35 cellular contexts compared by ENCODE assay signal in genomic region chr1:13483946-13484345, GRCh38. TPM values are rescaled to one million over a fixed set of nuclear protein-coding genes. Genes with fewer than 3 reads are reported as not detected.
"Had no signal": no experiment of that assay in that cellular context is flagged by ENCODE, and none has a peak within 500 bp of the region (broad histone marks: within the 10 kb centered on the region; RNA-seq: fewer than 3 reads in every experiment).

No MANE protein-coding gene starts in this region.

- H3K36me3 ChIP-seq: adrenal gland, breast epithelium, Peyer's patch had no signal

- H3K4me1 ChIP-seq: breast epithelium, Peyer's patch had no signal

- H3K4me2 ChIP-seq: KMS-11 had no signal

- H3K27ac ChIP-seq: adrenal gland, body of pancreas, breast epithelium, KMS-11, Peyer's patch, VCaP had no signal

- H3K9ac ChIP-seq: KMS-11 had no signal

- H3K9me3 ChIP-seq: adrenal gland, body of pancreas, breast epithelium, Peyer's patch had no signal

- H3K27me3 ChIP-seq: adrenal gland, body of pancreas, breast epithelium, Peyer's patch had no signal

- H3K4me3 ChIP-seq: adrenal gland, body of pancreas, breast epithelium, Peyer's patch had no signal

- ATAC-seq: activated CD8-positive, alpha-beta T cell treated with anti-CD3 and anti-CD28 coated beads for 36 hours; activated naive CD4-positive, alpha-beta T cell treated with anti-CD3 and anti-CD28 coated beads, Interleukin-2, amount 50 U/mL, for 72 hours; body of pancreas; PC-3 had no signal

- DNase-seq: activated CD4-positive, alpha-beta T cell treated with anti-CD3 and anti-CD28 coated beads for 1 hour; activated CD4-positive, alpha-beta T cell treated with anti-CD3 and anti-CD28 coated beads for 48 hours; activated CD4-positive, alpha-beta T cell treated with anti-CD3 and anti-CD28 coated beads, Interleukin-2, amount 50 U/mL, for 4 hours; activated CD4-positive, CD25-positive, alpha-beta regulatory T cell; activated CD8-positive, alpha-beta T cell treated with anti-CD3 and anti-CD28 coated beads for 36 hours; activated gamma-delta T cell treated with Interleukin-2 at 50 U/mL for 16 hours; activated naive CD4-positive, alpha-beta T cell treated with anti-CD3 and anti-CD28 coated beads for 36 hours; activated T-cell treated with anti-CD3 and anti-CD28 coated beads, Interleukin-2, amount 50 U/mL, for 24 hours; adrenal gland; body of pancreas; NCI-H1092 treated with DMSO at 0.1 percent for 48 hours; NCI-H1417; NCI-H146; NCI-H187; NCI-H2029 treated with DMSO at 0.1 percent for 48 hours; NCI-H2107; NCI-H2171; NCI-H524; NCI-H69; PC-3; Peyer's patch; RPMI8226; SHP77 treated with DMSO at 0.1 percent for 48 hours; SW 1271; T-helper 1 cell; T-helper 2 cell; T-helper 9 cell had no signal

RNA-seq across cellular contexts. Expression of gene LRRC38, which starts 29.9 kb away (rescaled TPM):
- total RNA-seq: activated CD8-positive, alpha-beta memory T cell treated with anti-CD3 and anti-CD28 coated beads for 36 hours; activated CD8-positive, alpha-beta T cell treated with anti-CD3 and anti-CD28 coated beads for 36 hours; activated naive CD4-positive, alpha-beta T cell treated with anti-CD3 and anti-CD28 coated beads for 36 hours; activated naive CD4-positive, alpha-beta T cell treated with anti-CD3 and anti-CD28 coated beads, Interleukin-2, amount 50 U/mL, for 72 hours; activated T-helper 1 cell treated with anti-CD3 and anti-CD28 coated beads, Interleukin-12 subunit alpha, Interleukin-12 subunit beta, Interleukin-2, Interleukin-4 antibody, amounts not matched to agents 30 ng/mL and 10 ng/mL and 1 ng/mL, durations not matched to agents 14 hours and 24 hours and 36 hours; astrocyte; body of pancreas; Peyer's patch; SK-MEL-5 had no signal
